In the genomic region with DNA sequence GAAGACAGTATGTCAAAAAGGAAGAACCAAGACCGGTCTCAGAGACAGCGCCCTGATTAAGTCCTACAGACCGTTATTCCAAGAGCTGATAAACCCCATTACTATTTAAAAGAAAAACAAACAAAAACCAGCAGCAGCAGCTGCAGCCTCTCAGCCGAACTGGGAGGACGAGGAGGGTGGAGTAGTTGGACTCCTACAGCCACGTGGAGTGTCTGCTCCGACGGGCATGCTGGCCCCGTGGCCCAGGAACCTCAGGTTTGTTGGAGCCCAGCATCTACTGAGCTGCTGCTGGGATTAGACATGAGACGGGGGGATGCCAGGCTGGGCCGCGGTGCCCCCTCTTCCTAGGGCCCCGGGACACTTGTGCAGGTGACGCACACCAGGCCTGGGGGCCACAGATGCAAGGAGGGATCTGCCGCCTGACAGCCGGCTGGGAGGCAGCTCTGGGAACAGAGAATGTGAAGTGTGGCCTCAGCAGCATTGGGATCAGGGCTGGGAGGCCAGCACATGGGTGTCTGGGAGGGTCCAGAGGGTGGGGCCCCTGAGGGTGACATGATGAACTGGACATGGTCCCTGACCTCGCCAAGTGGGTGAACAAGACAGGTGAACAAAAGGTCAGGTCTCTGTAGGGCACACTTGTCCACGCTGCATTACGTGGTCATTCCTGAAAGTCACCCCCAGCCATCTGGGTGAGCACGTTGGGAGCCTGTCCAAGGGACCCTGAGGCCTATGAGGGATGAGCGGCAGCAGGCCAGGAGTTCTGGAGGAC, we compare ENCODE assay signal across 1 cellular context.
TF ChIP-seq lines count a peak whose summit lies in the region.

No MANE protein-coding gene starts in this region.

TF ChIP-seq in HepG2, 621 proteins besides CTCF, POLR2A, EP300 and RAD21 (continues in another document):
- TF ChIP-seq XRCC5 (optimal IDR thresholded peaks at IDR 0.05; ENCODE audit: low read length) (no peak), ZNF572 (CRISPR knock-in tag; IDR thresholded peaks at IDR 0.05) (peak; percentile 16; the same call in 1 of the 2 replicates), ARNT2 (CRISPR knock-in tag; IDR thresholded peaks at IDR 0.05; ENCODE audit: low read depth) (0 out of 2 replicates have a peak, but pooled peaks have one; percentile 21), ZNF780A (CRISPR knock-in tag; IDR thresholded peaks at IDR 0.05) (no peak), ZC3H4 (CRISPR knock-in tag; IDR thresholded peaks at IDR 0.05; ENCODE audit: borderline replicate concordance) (no peak), ZNF792 (CRISPR knock-in tag; IDR thresholded peaks at IDR 0.05) (no peak), ZNF589 (CRISPR knock-in tag; conservative IDR thresholded peaks at IDR 0.05) (no peak), GZF1 (CRISPR knock-in tag; IDR thresholded peaks at IDR 0.05) (no peak), WIZ (CRISPR knock-in tag; IDR thresholded peaks at IDR 0.05) (no peak), ZSCAN29 (CRISPR knock-in tag; conservative IDR thresholded peaks at IDR 0.05) (0 out of 2 replicates have a peak, but pooled peaks have one; percentile 56), ZFP90 (CRISPR knock-in tag; IDR thresholded peaks at IDR 0.05; ENCODE audit: borderline replicate concordance) (no peak), ESRRA (CRISPR knock-in tag; IDR thresholded peaks at IDR 0.05; ENCODE audit: low read depth) (no peak), ARHGAP35 (CRISPR knock-in tag; IDR thresholded peaks at IDR 0.05; ENCODE audit: borderline replicate concordance) (no peak; the same call in 1 of the 2 replicates), PAF1 (CRISPR knock-in tag; IDR thresholded peaks at IDR 0.05) (no peak), PTBP1 (IDR thresholded peaks at IDR 0.05; ENCODE audit: low read depth, low read length, poor library complexity, severe bottlenecking) (no peak), TCF12 (IDR thresholded peaks at IDR 0.05) (no peak), TCF12 (CRISPR knock-in tag; IDR thresholded peaks at IDR 0.05) (no peak), ZNF329 (CRISPR knock-in tag; IDR thresholded peaks at IDR 0.05; ENCODE audit: low read depth) (no peak), STAG1 (CRISPR knock-in tag; IDR thresholded peaks at IDR 0.05) (no peak), RELA (CRISPR knock-in tag; IDR thresholded peaks at IDR 0.05) (no peak), ZNF558 (CRISPR knock-in tag; IDR thresholded peaks at IDR 0.05; ENCODE audit: borderline replicate concordance) (no peak), ZNF263 (CRISPR knock-in tag; IDR thresholded peaks at IDR 0.05) (peak; percentile 66; the same call in 1 of the 2 replicates), ZNF256 (CRISPR knock-in tag; conservative IDR thresholded peaks at IDR 0.05) (no peak), POLR2AphosphoS5 (IDR thresholded peaks at IDR 0.05; ENCODE audit: low read depth, low read length) (no peak), ASH2L (IDR thresholded peaks at IDR 0.05; ENCODE audit: insufficient read length, low read depth, low read length) (no peak), CBX2 (IDR thresholded peaks at IDR 0.05; ENCODE audit: low read depth, low read length) (no peak), CBX2 (CRISPR knock-in tag; IDR thresholded peaks at IDR 0.05; ENCODE audit: low read depth) (no peak), HOXA5 (CRISPR knock-in tag; IDR thresholded peaks at IDR 0.05) (no peak), ZBTB7A (CRISPR knock-in tag; IDR thresholded peaks at IDR 0.05) (0 out of 2 replicates have a peak, but pooled peaks have one; percentile 48), MBNL3 (CRISPR knock-in tag; conservative IDR thresholded peaks at IDR 0.05) (no peak), PLRG1 (conservative IDR thresholded peaks at IDR 0.05) (no peak), NKX3-1 (CRISPR knock-in tag; IDR thresholded peaks at IDR 0.05) (no peak), MAFK (conservative IDR thresholded peaks at IDR 0.05 in 1 of 2, IDR thresholded peaks at IDR 0.05 in 1 of 2; ENCODE audit: low read length in 2 of 2) (no peak), ZNF354B (CRISPR knock-in tag; IDR thresholded peaks at IDR 0.05) (no peak), NFYB (CRISPR knock-in tag; IDR thresholded peaks at IDR 0.05) (no peak), ZNF10 (CRISPR knock-in tag; IDR thresholded peaks at IDR 0.05; ENCODE audit: borderline replicate concordance, low read depth) (no peak), RFXAP (CRISPR knock-in tag; IDR thresholded peaks at IDR 0.05; ENCODE audit: borderline replicate concordance) (no peak), KDM5B (CRISPR knock-in tag; IDR thresholded peaks at IDR 0.05; ENCODE audit: borderline replicate concordance) (no peak), HNRNPUL1 (IDR thresholded peaks at IDR 0.05; ENCODE audit: low read depth, low read length) (no peak), ZFP37 (CRISPR knock-in tag; IDR thresholded peaks at IDR 0.05; ENCODE audit: borderline replicate concordance) (no peak), ZNF772 (CRISPR knock-in tag; IDR thresholded peaks at IDR 0.05) (no peak), ZNF549 (CRISPR knock-in tag; IDR thresholded peaks at IDR 0.05) (no peak), MED8 (CRISPR knock-in tag; IDR thresholded peaks at IDR 0.05; ENCODE audit: insufficient replicate concordance) (no peak), ZNF788 (CRISPR knock-in tag; IDR thresholded peaks at IDR 0.05; ENCODE audit: borderline replicate concordance) (no peak), NR2F1 (CRISPR knock-in tag; IDR thresholded peaks at IDR 0.05) (no peak), RBAK (CRISPR knock-in tag; IDR thresholded peaks at IDR 0.05) (no peak), ETV6 (CRISPR knock-in tag; conservative IDR thresholded peaks at IDR 0.05) (no peak), SIX4 (CRISPR knock-in tag; IDR thresholded peaks at IDR 0.05) (no peak), ZNF234 (CRISPR knock-in tag; conservative IDR thresholded peaks at IDR 0.05) (no peak), CHD4 (IDR thresholded peaks at IDR 0.05; ENCODE audit: borderline replicate concordance, low read length) (no peak), ZBTB38 (CRISPR knock-in tag; IDR thresholded peaks at IDR 0.05) (no peak)
- TF ChIP-seq, protein P1, sequence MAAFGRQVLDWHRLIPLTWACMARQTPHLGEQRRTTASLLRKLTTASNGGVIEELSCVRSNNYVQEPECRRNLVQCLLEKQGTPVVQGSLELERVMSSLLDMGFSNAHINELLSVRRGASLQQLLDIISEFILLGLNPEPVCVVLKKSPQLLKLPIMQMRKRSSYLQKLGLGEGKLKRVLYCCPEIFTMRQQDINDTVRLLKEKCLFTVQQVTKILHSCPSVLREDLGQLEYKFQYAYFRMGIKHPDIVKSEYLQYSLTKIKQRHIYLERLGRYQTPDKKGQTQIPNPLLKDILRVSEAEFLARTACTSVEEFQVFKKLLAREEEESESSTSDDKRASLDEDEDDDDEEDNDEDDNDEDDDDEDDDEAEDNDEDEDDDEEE (CRISPR knock-in tag; IDR thresholded peaks at IDR 0.05), result no peak
- TF ChIP-seq, protein P2, sequence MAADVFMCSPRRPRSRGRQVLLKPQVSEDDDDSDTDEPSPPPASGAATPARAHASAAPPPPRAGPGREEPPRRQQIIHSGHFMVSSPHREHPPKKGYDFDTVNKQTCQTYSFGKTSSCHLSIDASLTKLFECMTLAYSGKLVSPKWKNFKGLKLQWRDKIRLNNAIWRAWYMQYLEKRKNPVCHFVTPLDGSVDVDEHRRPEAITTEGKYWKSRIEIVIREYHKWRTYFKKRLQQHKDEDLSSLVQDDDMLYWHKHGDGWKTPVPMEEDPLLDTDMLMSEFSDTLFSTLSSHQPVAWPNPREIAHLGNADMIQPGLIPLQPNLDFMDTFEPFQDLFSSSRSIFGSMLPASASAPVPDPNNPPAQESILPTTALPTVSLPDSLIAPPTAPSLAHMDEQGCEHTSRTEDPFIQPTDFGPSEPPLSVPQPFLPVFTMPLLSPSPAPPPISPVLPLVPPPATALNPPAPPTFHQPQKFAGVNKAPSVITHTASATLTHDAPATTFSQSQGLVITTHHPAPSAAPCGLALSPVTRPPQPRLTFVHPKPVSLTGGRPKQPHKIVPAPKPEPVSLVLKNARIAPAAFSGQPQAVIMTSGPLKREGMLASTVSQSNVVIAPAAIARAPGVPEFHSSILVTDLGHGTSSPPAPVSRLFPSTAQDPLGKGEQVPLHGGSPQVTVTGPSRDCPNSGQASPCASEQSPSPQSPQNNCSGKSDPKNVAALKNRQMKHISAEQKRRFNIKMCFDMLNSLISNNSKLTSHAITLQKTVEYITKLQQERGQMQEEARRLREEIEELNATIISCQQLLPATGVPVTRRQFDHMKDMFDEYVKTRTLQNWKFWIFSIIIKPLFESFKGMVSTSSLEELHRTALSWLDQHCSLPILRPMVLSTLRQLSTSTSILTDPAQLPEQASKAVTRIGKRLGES (CRISPR knock-in tag; IDR thresholded peaks at IDR 0.05; ENCODE audit: borderline replicate concordance), result no peak
- TF ChIP-seq, protein P3, sequence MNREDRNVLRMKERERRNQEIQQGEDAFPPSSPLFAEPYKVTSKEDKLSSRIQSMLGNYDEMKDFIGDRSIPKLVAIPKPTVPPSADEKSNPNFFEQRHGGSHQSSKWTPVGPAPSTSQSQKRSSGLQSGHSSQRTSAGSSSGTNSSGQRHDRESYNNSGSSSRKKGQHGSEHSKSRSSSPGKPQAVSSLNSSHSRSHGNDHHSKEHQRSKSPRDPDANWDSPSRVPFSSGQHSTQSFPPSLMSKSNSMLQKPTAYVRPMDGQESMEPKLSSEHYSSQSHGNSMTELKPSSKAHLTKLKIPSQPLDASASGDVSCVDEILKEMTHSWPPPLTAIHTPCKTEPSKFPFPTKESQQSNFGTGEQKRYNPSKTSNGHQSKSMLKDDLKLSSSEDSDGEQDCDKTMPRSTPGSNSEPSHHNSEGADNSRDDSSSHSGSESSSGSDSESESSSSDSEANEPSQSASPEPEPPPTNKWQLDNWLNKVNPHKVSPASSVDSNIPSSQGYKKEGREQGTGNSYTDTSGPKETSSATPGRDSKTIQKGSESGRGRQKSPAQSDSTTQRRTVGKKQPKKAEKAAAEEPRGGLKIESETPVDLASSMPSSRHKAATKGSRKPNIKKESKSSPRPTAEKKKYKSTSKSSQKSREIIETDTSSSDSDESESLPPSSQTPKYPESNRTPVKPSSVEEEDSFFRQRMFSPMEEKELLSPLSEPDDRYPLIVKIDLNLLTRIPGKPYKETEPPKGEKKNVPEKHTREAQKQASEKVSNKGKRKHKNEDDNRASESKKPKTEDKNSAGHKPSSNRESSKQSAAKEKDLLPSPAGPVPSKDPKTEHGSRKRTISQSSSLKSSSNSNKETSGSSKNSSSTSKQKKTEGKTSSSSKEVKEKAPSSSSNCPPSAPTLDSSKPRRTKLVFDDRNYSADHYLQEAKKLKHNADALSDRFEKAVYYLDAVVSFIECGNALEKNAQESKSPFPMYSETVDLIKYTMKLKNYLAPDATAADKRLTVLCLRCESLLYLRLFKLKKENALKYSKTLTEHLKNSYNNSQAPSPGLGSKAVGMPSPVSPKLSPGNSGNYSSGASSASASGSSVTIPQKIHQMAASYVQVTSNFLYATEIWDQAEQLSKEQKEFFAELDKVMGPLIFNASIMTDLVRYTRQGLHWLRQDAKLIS (CRISPR knock-in tag; IDR thresholded peaks at IDR 0.05), result no peak
- TF ChIP-seq, protein P4, sequence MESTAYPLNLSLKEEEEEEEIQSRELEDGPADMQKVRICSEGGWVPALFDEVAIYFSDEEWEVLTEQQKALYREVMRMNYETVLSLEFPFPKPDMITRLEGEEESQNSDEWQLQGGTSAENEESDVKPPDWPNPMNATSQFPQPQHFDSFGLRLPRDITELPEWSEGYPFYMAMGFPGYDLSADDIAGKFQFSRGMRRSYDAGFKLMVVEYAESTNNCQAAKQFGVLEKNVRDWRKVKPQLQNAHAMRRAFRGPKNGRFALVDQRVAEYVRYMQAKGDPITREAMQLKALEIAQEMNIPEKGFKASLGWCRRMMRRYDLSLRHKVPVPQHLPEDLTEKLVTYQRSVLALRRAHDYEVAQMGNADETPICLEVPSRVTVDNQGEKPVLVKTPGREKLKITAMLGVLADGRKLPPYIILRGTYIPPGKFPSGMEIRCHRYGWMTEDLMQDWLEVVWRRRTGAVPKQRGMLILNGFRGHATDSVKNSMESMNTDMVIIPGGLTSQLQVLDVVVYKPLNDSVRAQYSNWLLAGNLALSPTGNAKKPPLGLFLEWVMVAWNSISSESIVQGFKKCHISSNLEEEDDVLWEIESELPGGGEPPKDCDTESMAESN (CRISPR knock-in tag; conservative IDR thresholded peaks at IDR 0.05), result no peak
- TF ChIP-seq, protein P5, sequence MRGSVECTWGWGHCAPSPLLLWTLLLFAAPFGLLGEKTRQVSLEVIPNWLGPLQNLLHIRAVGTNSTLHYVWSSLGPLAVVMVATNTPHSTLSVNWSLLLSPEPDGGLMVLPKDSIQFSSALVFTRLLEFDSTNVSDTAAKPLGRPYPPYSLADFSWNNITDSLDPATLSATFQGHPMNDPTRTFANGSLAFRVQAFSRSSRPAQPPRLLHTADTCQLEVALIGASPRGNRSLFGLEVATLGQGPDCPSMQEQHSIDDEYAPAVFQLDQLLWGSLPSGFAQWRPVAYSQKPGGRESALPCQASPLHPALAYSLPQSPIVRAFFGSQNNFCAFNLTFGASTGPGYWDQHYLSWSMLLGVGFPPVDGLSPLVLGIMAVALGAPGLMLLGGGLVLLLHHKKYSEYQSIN (CRISPR knock-in tag; IDR thresholded peaks at IDR 0.05; ENCODE audit: borderline replicate concordance), result no peak
- TF ChIP-seq, protein P6, sequence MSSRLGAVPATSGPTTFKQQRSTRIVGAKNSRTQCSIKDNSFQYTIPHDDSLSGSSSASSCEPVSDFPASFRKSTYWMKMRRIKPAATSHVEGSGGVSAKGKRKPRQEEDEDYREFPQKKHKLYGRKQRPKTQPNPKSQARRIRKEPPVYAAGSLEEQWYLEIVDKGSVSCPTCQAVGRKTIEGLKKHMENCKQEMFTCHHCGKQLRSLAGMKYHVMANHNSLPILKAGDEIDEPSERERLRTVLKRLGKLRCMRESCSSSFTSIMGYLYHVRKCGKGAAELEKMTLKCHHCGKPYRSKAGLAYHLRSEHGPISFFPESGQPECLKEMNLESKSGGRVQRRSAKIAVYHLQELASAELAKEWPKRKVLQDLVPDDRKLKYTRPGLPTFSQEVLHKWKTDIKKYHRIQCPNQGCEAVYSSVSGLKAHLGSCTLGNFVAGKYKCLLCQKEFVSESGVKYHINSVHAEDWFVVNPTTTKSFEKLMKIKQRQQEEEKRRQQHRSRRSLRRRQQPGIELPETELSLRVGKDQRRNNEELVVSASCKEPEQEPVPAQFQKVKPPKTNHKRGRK (CRISPR knock-in tag; IDR thresholded peaks at IDR 0.05), result no peak
- TF ChIP-seq, protein P7, sequence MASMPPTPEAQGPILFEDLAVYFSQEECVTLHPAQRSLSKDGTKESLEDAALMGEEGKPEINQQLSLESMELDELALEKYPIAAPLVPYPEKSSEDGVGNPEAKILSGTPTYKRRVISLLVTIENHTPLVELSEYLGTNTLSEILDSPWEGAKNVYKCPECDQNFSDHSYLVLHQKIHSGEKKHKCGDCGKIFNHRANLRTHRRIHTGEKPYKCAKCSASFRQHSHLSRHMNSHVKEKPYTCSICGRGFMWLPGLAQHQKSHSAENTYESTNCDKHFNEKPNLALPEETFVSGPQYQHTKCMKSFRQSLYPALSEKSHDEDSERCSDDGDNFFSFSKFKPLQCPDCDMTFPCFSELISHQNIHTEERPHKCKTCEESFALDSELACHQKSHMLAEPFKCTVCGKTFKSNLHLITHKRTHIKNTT (CRISPR knock-in tag; IDR thresholded peaks at IDR 0.05), result no peak
